ENCODE assay signal across 26 cellular contexts in the genomic region with DNA sequence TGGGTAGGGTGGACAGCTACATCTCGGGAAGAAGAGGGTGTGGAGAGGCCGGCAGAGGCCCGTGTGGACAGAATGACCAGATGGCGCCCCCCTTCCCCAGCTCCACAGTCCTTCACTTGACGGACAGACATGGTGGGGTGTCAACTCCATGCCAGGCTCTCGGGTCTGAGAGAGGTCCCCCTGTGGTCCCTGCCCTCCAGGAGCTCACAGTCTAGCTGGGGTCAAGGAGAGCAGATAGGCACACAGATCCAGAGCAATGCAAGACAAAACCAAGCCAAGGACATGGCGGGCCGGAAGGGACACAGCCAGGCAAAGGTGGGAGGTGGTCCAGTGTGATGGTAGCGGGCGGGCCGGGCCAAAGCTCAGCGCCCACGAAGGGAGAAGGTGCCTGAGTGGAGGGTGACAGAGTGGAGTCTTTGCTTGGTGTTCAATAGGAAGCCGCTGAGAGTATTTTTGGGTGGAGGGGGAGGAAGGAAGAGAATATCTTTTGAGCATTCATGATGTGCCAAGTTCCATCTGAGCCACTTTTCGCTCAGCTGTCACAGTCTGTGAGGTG.
"Had no signal": no experiment of that assay in that cellular context is flagged by ENCODE, and none has a peak within 500 bp of the region (broad histone marks: within the 10 kb centered on the region; RNA-seq: fewer than 3 reads in every experiment).

No MANE protein-coding gene starts in this region.

- DNase-seq: activated CD4-positive, alpha-beta T cell treated with anti-CD3 and anti-CD28 coated beads, Interleukin-2, amount 50 U/mL, for 1 hour; activated CD4-positive, CD25-positive, alpha-beta regulatory T cell treated with anti-CD3 and anti-CD28 coated beads, Interleukin-2, amount 50 U/mL, for 72 hours; activated naive CD4-positive, alpha-beta T cell; activated naive CD8-positive, alpha-beta T cell treated with anti-CD3 and anti-CD28 coated beads, Interleukin-2, amount 10 ng/mL, durations not matched to agents 7 days and 5 days; activated T-cell treated with anti-CD3 and anti-CD28 coated beads, Interleukin-2, amount 50 U/mL, for 24 hours; amniotic stem cell; cortex of kidney; effector CD4-positive, alpha-beta T cell; erythroblast; immature natural killer cell; kidney glomerular epithelial cell; natural killer cell; nucleus accumbens; right lobe of liver; stimulated activated CD4-positive, alpha-beta T cell treated with anti-CD3 and anti-CD28 coated beads, Interleukin-2, amount 100 ng/mL, for 24 hours; stimulated activated naive CD4-positive, alpha-beta T cell; testis had no signal

- H3K36me3 Mint-ChIP-seq: activated naive CD8-positive, alpha-beta T cell treated with anti-CD3 and anti-CD28 coated beads, Interleukin-2, amount 10 ng/mL, durations not matched to agents 7 days and 5 days; immature natural killer cell; mesothelial cell of epicardium; natural killer cell; type B pancreatic cell had no signal

- ATAC-seq: left lung, natural killer cell, right lobe of liver had no signal

- H3K27ac Mint-ChIP-seq: activated naive CD8-positive, alpha-beta T cell treated with anti-CD3 and anti-CD28 coated beads, Interleukin-2, amount 10 ng/mL, durations not matched to agents 7 days and 5 days; activated T-cell treated with anti-CD3 and anti-CD28 coated beads, Interleukin-2, amount 50 U/mL, for 24 hours; activated T-helper 2 cell treated with anti-CD3 and anti-CD28 coated beads, Interferon-gamma antibody, Interleukin-2, Interleukin-4, amounts not matched to agents 10 μg/mL and 5 μg/mL and 100 μg/mL, durations not matched to agents 14 hours and 24 hours and 36 hours; immature natural killer cell; mesothelial cell of epicardium; natural killer cell; T-helper 2 cell treated with Interferon-gamma antibody and Interleukin-4, amounts not matched to agents 5 μg/mL and 100 μg/mL, for 36 hours; type B pancreatic cell had no signal

- H3K4me3 Mint-ChIP-seq: activated naive CD8-positive, alpha-beta T cell treated with anti-CD3 and anti-CD28 coated beads, Interleukin-2, amount 10 ng/mL, durations not matched to agents 7 days and 5 days; activated T-cell treated with anti-CD3 and anti-CD28 coated beads, Interleukin-2, amount 50 U/mL, for 24 hours; immature natural killer cell; mesothelial cell of epicardium; natural killer cell; T-helper 2 cell treated with Interferon-gamma antibody and Interleukin-4, amounts not matched to agents 5 μg/mL and 100 μg/mL, for 36 hours; type B pancreatic cell had no signal

- H3K4me1 Mint-ChIP-seq: mesothelial cell of epicardium had no signal

- H3K27me3 Mint-ChIP-seq: activated T-cell treated with anti-CD3 and anti-CD28 coated beads, Interleukin-2, amount 50 U/mL, for 24 hours had no signal

- H3K27ac ChIP-seq: left lung, parathyroid adenoma, right lobe of liver, SK-N-MC, skin epidermis, testis, VCaP had no signal

- H3K9me3 Mint-ChIP-seq: activated naive CD8-positive, alpha-beta T cell treated with anti-CD3 and anti-CD28 coated beads, Interleukin-2, amount 10 ng/mL, durations not matched to agents 7 days and 5 days; activated T-cell treated with anti-CD3 and anti-CD28 coated beads, Interleukin-2, amount 50 U/mL, for 24 hours; activated T-helper 2 cell treated with anti-CD3 and anti-CD28 coated beads, Interferon-gamma antibody, Interleukin-2, Interleukin-4, amounts not matched to agents 10 μg/mL and 5 μg/mL and 100 μg/mL, durations not matched to agents 14 hours and 24 hours and 36 hours; mesothelial cell of epicardium; natural killer cell; T-helper 2 cell treated with Interferon-gamma antibody and Interleukin-4, amounts not matched to agents 5 μg/mL and 100 μg/mL, for 36 hours; type B pancreatic cell had no signal
